14 cellular contexts compared by ENCODE assay signal in genomic region chr2:135948141-135948540, GRCh38. TPM values are rescaled to one million over a fixed set of nuclear protein-coding genes. Genes with fewer than 3 reads are reported as not detected.
DNase-seq lines count a peak whose midpoint lies in the region; ATAC-seq and TF ChIP-seq lines count a peak whose summit lies in the region.
"Had no signal": no experiment of that assay in that cellular context is flagged by ENCODE, and none has a peak within 500 bp of the region (broad histone marks: within the 10 kb centered on the region; RNA-seq: fewer than 3 reads in every experiment).

No MANE protein-coding gene starts in this region.

- peaks cover 20% of the 10 kb centered on the region for H3K36me3 Mint-ChIP-seq in endodermal cell (ENCODE audit: low read depth)

- peak; percentile 5 for ATAC-seq in GM18867 (IDR thresholded peaks at IDR 0.05; ENCODE audit: unreplicated experiment)
- no peak for ATAC-seq in GM21526 (IDR thresholded peaks at IDR 0.05; ENCODE audit: low FRiP score, unreplicated experiment)

- TF ChIP-seq CTCF in endodermal cell (conservative IDR thresholded peaks at IDR 0.05) = no peak

- H3K9me3 ChIP-seq in SJSA1 (replicated peaks) = no peaks in the 10 kb centered on the region
- peaks cover 8% of the 10 kb centered on the region for H3K9me3 ChIP-seq in endodermal cell (ENCODE audit: control insufficient read depth, low read length)
- H3K9me3 ChIP-seq: ascending aorta, right atrium auricular region had no signal

- no peak overlapping the region for H3K4me3 Mint-ChIP-seq in endodermal cell

- no peaks in the 10 kb centered on the region for H3K27me3 ChIP-seq in ACC112 (ENCODE audit: insufficient read depth, low read length)
- no peaks in the 10 kb centered on the region for H3K27me3 ChIP-seq in SJSA1 (replicated peaks)
- H3K27me3 ChIP-seq in endodermal cell (ENCODE audit: control insufficient read depth, insufficient read depth, low read length, poor library complexity, severe bottlenecking) = no peaks in the 10 kb centered on the region
- H3K27me3 ChIP-seq: ascending aorta; BLaER1 treated with 17β-estradiol and CSF1 and Interleukin-3, amounts not matched to agents 10 nM and 100 nM; right atrium auricular region had no signal

- no peaks in the 10 kb centered on the region for H3K9me3 Mint-ChIP-seq in endodermal cell

- WGBS in endodermal cell (ENCODE audit: insufficient coverage in 1 of 2, insufficient read length in 1 of 2), 2 experiments = 88 to 95% methylated on average over 1 of the region's 1 CpG

- peaks cover 37% of the 10 kb centered on the region for H3K4me1 Mint-ChIP-seq in endodermal cell

- no peaks in the 10 kb centered on the region for H3K27me3 Mint-ChIP-seq in endodermal cell (ENCODE audit: insufficient read depth)

- H3K36me3 ChIP-seq in ACC112 (ENCODE audit: insufficient read depth, low read length) (peaks cover 25% of the 10 kb centered on the region), SJSA1 (peaks cover 4% of the 10 kb centered on the region; the same call in 1 of the 2 replicates), endodermal cell (ENCODE audit: control insufficient read depth, insufficient read depth, low read length) (peaks cover 21% of the 10 kb centered on the region)
- H3K36me3 ChIP-seq: right atrium auricular region had no signal

- peaks cover 37% of the 10 kb centered on the region for H3K4me1 ChIP-seq in ACC112 (ENCODE audit: control insufficient read depth, insufficient read depth, low read length, unreplicated experiment)
- H3K4me1 ChIP-seq in SJSA1 (replicated peaks) = peaks cover 21% of the 10 kb centered on the region
- H3K4me1 ChIP-seq in endodermal cell (ENCODE audit: control insufficient read depth, insufficient read depth, low read length) = peaks cover 12% of the 10 kb centered on the region
- H3K4me1 ChIP-seq: ascending aorta had no signal

- DNase-seq in SJSA1 (ENCODE audit: low read depth in 1 of 2, low spot score in 2 of 2) = no peak
- DNase-seq in endodermal cell = no peak
- no peak for DNase-seq in NCI-H226
- DNase-seq in cerebellar nuclear complex (lab: John Stamatoyannopoulos, UW) = no peak
- no peak for DNase-seq in NOMO-1 treated with DMSO at 0.1 percent for 48 hours (lab: John Stamatoyannopoulos, UW; ENCODE audit: unreplicated experiment)
- DNase-seq: activated CD4-positive, alpha-beta T cell treated with anti-CD3 and anti-CD28 coated beads, Interleukin-2, amount 50 U/mL, for 4 hours; KG1; NCI-H187 treated with DMSO at 0.1 percent for 48 hours had no signal

- H3K4me3 ChIP-seq in ACC112 (ENCODE audit: low read depth, low read length) = peak overlapping the region; percentile 33; the same call in 1 of the 2 replicates
- H3K4me3 ChIP-seq in SJSA1 = no peak overlapping the region
- H3K4me3 ChIP-seq in endodermal cell (ENCODE audit: low read length) = no peak overlapping the region
- H3K4me3 ChIP-seq: ascending aorta; BLaER1 treated with 17β-estradiol and CSF1 and Interleukin-3, amounts not matched to agents 10 nM and 100 nM; right atrium auricular region had no signal

- peak overlapping the region; percentile 80 for H3K27ac Mint-ChIP-seq in endodermal cell

- H3K9ac ChIP-seq in endodermal cell (ENCODE audit: extremely low read depth, low read length, poor library complexity, severe bottlenecking) = no peak overlapping the region
- H3K9ac ChIP-seq: BLaER1 treated with 17β-estradiol and CSF1 and Interleukin-3, amounts not matched to agents 10 nM and 100 nM had no signal

- H3K27ac ChIP-seq in ACC112 (ENCODE audit: low read depth, low read length) = peak overlapping the region; percentile 80
- peak overlapping the region; percentile 10; the same call in 1 of the 2 replicates for H3K27ac ChIP-seq in SJSA1
- no peak overlapping the region for H3K27ac ChIP-seq in endodermal cell (ENCODE audit: low read depth, low read length)
- H3K27ac ChIP-seq: ascending aorta, right atrium auricular region had no signal

- peaks cover 68% of the 10 kb centered on the region for H3K79me2 ChIP-seq in ACC112 (ENCODE audit: control insufficient read depth, insufficient read depth, low read length, unreplicated experiment)

- H2AFZ ChIP-seq in ACC112 (ENCODE audit: low read length, unreplicated experiment) = no peak overlapping the region

RNA-seq across cellular contexts. Expression of gene DARS1, which starts 37.3 kb away (rescaled TPM):
- total RNA-seq in SJSA1 (2014; rRNA removed; shearing (Covaris generic)) = 61.1 and 66.3 TPM in 2 replicates
- 10 to 100 TPM; 70.5 to 75.9 TPM for total RNA-seq in endodermal cell
- 107 TPM for polyA plus RNA-seq in endodermal cell (2013, experiment 1 of 2)
- 103 TPM for polyA plus RNA-seq in endodermal cell (2013, experiment 2 of 2)
